In genomic region chr20:44728835-44729342, GRCh38 we compare ENCODE assay signal across 9 cellular contexts. TPM values are rescaled to one million over a fixed set of nuclear protein-coding genes. Genes with fewer than 3 reads are reported as not detected.
DNase-seq lines count a peak whose midpoint lies in the region; ATAC-seq lines count a peak whose summit lies in the region.
"Had no signal": no experiment of that assay in that cellular context is flagged by ENCODE, and none has a peak within 500 bp of the region (broad histone marks: within the 10 kb centered on the region; RNA-seq: fewer than 3 reads in every experiment).

No MANE protein-coding gene starts in this region.

- peaks cover 22% of the 10 kb centered on the region for H3K27me3 ChIP-seq in SJCRH30

- ATAC-seq in Right ventricle myocardium inferior (peak; percentile 84), GM21367 (IDR thresholded peaks at IDR 0.05; ENCODE audit: unreplicated experiment) (no peak)

- H3K4me3 ChIP-seq in SJCRH30, result no peak overlapping the region
- no peak overlapping the region for H3K4me3 ChIP-seq in skeletal muscle cell (ENCODE audit: low read depth, low read length)

- peaks cover 7% of the 10 kb centered on the region for H3K4me1 ChIP-seq in SJCRH30
- H3K4me1 ChIP-seq: parathyroid adenoma had no signal

- no peak overlapping the region for H3K27ac ChIP-seq in SJCRH30
- H3K27ac ChIP-seq: parathyroid adenoma had no signal

- DNase-seq in Right ventricle myocardium inferior (ENCODE audit: missing footprints) (peak; percentile 73), cardiac septum (ENCODE audit: low spot score) (no peak), SJCRH30 (peak; percentile 43 to 55), head of caudate nucleus (peak in 26 of 42 donors; percentile 36 to 82 (median 54)), skeletal muscle cell (ENCODE audit: low read depth) (peak; percentile 74), GM19238 (ENCODE audit: insufficient read length, low spot score) (no peak), NCI-H187 treated with DMSO at 0.1 percent for 48 hours (lab: John Stamatoyannopoulos, UW) (no peak)

- no peaks in the 10 kb centered on the region for H3K36me3 ChIP-seq in SJCRH30

- no peaks in the 10 kb centered on the region for H3K9me3 ChIP-seq in SJCRH30 (replicated peaks)

- intact Hi-C loops in Right ventricle myocardium inferior (cut with DNase I), result loop anchor here (1.0 kb wide), 1 partner anchor 39 kb away; no protein-coding TSS in a partner anchor
- intact Hi-C loops in cardiac septum (cut with DNase I), result no loop called here
- intact Hi-C loops in head of caudate nucleus (cut with DNase I), result no loop called here

RNA-seq across cellular contexts. Expression of gene CCN5, which starts 13.7 kb away (rescaled TPM):
- total RNA-seq in Right ventricle myocardium inferior, result 13.6 TPM
- 29.3 TPM for total RNA-seq in cardiac septum
- total RNA-seq in SJCRH30 (2014; rRNA removed; shearing (Covaris generic)), result not detected in 2 replicates

RNA-seq across cellular contexts. Expression of gene KCNK15, which starts 16.8 kb away (rescaled TPM):
- 0.32 TPM for total RNA-seq in Right ventricle myocardium inferior
- 0.97 TPM for total RNA-seq in cardiac septum
- not detected in 2 replicates for total RNA-seq in SJCRH30 (2014; rRNA removed; shearing (Covaris generic))

Comparison
In these comparisons a context has a peak if more than half of its experiments do, and no peak if none do; other contexts are left out.
1. DNase-seq: peak in Right ventricle myocardium inferior (single experiment), SJCRH30 (2 of 2), head of caudate nucleus (26 of 42) and skeletal muscle cell (single experiment); none in cardiac septum (single experiment), GM19238 (single experiment) and NCI-H187 treated with DMSO at 0.1 percent for 48 hours (single experiment).
2. RNA of gene CCN5, which starts 13.7 kb away (total RNA-seq): 29.3 TPM in cardiac septum (single experiment) and 13.6 TPM in Right ventricle myocardium inferior (single experiment); not detected in SJCRH30; every median in the first group is over 10 times any median in the second.